In genomic region chr1:156705918-156706646, GRCh38 we compare ENCODE assay signal across 9 cellular contexts. TPM values are rescaled to one million over a fixed set of nuclear protein-coding genes. Genes with fewer than 3 reads are reported as not detected.
A peak's percentile ranks its signal among the peaks of the same experiment; 100 is the strongest.
DNase-seq lines count a peak whose midpoint lies in the region; ATAC-seq and TF ChIP-seq lines count a peak whose summit lies in the region.
"Had no signal": no experiment of that assay in that cellular context is flagged by ENCODE, and none has a peak within 500 bp of the region (broad histone marks: within the 10 kb centered on the region; RNA-seq: fewer than 3 reads in every experiment).

No MANE protein-coding gene starts in this region.

- no peaks in the 10 kb centered on the region for H3K36me3 Mint-ChIP-seq in T-helper 2 cell treated with Interferon-gamma antibody and Interleukin-4, amounts not matched to agents 5 μg/mL and 100 μg/mL, for 36 hours (ENCODE audit: low read depth)

- H3K9me3 Mint-ChIP-seq in T-helper 2 cell treated with Interferon-gamma antibody and Interleukin-4, amounts not matched to agents 5 μg/mL and 100 μg/mL, for 36 hours = no peaks in the 10 kb centered on the region

- no peak overlapping the region for H3K27ac Mint-ChIP-seq in T-helper 2 cell treated with Interferon-gamma antibody and Interleukin-4, amounts not matched to agents 5 μg/mL and 100 μg/mL, for 36 hours

- no peak for ATAC-seq in HG02938 (IDR thresholded peaks at IDR 0.05; ENCODE audit: unreplicated experiment)

- peak; percentile 48 for DNase-seq in DMS114 treated with DMSO at 0.1 percent for 48 hours (lab: John Stamatoyannopoulos, UW; ENCODE audit: unreplicated experiment)
- DNase-seq in M059J (ENCODE audit: low read depth) = peak; percentile 36
- peak; percentile 63 for DNase-seq in T-helper 2 cell treated with Interferon-gamma antibody and Interleukin-4, amounts not matched to agents 5 μg/mL and 100 μg/mL, for 36 hours (ENCODE audit: low spot score)
- peak; percentile 19 to 85 for DNase-seq in ascending aorta (ENCODE audit: low spot score in 2 of 2)
- DNase-seq in NCI-H226 = no peak

- peaks cover 49% of the 10 kb centered on the region for H3K27me3 Mint-ChIP-seq in T-helper 2 cell treated with Interferon-gamma antibody and Interleukin-4, amounts not matched to agents 5 μg/mL and 100 μg/mL, for 36 hours (ENCODE audit: low read depth)

- no peaks in the 10 kb centered on the region for H3K27me3 ChIP-seq in ascending aorta

- peaks cover 15% of the 10 kb centered on the region for H3K4me1 Mint-ChIP-seq in T-helper 2 cell treated with Interferon-gamma antibody and Interleukin-4, amounts not matched to agents 5 μg/mL and 100 μg/mL, for 36 hours (ENCODE audit: low read depth)

- peaks cover 10 to 38% of the 10 kb centered on the region in 2 donors for H3K4me1 ChIP-seq in ascending aorta

- H3K4me3 ChIP-seq in ascending aorta = peak overlapping the region; percentile 58 to 69
- peak overlapping the region; percentile 46 for H3K4me3 ChIP-seq in iPS-11a (ENCODE audit: low read depth, low read length)
- H3K4me3 ChIP-seq in skin epidermis = peak overlapping the region; percentile 29 to 50 (median 40)

- intact Hi-C loops in ascending aorta (cut with DNase I) = loop anchor here (1.0 to 5.0 kb wide), 4 partner anchors 17 to 61 kb away; partner anchors contain the start of genes ISG20L2, METTL25B and PRCC

- H3K36me3 ChIP-seq in ascending aorta = no peaks in the 10 kb centered on the region

- peak; percentile 87 to 95 (median 91) for TF ChIP-seq CTCF in ascending aorta (IDR thresholded peaks at IDR 0.05)

- H3K27ac ChIP-seq in ascending aorta (peak overlapping the region; percentile 69 to 76), skin epidermis (peak overlapping the region; percentile 45 to 91 (median 80))

- H3K4me3 Mint-ChIP-seq in T-helper 2 cell treated with Interferon-gamma antibody and Interleukin-4, amounts not matched to agents 5 μg/mL and 100 μg/mL, for 36 hours = peak overlapping the region; percentile 83

- H3K9me3 ChIP-seq in ascending aorta = no peaks in the 10 kb centered on the region

RNA-seq across cellular contexts. Expression of gene CRABP2, which starts 0.7 kb away (rescaled TPM):
- total RNA-seq in M059J (2014; rRNA removed; shearing (Covaris generic)) = 21.1 and 31.9 TPM in 2 replicates
- total RNA-seq in ascending aorta = not detected

RNA-seq across cellular contexts. Expression of gene METTL25B, which starts 22.2 kb away (rescaled TPM):
- total RNA-seq in M059J (2014; rRNA removed; shearing (Covaris generic)) = 12.2 and 23.3 TPM in 2 replicates
- total RNA-seq in ascending aorta = 9.9 TPM

RNA-seq across cellular contexts. Expression of gene ISG20L2, which starts 22.5 kb away (rescaled TPM):
- total RNA-seq in M059J (2014; rRNA removed; shearing (Covaris generic)) = 27.0 and 27.8 TPM in 2 replicates
- total RNA-seq in ascending aorta = 7.8 TPM

RNA-seq across cellular contexts. Expression of gene NES, which starts 28.9 kb away (rescaled TPM):
- total RNA-seq in M059J (2014; rRNA removed; shearing (Covaris generic)) = 0.02 and 0.37 TPM in 2 replicates
- total RNA-seq in ascending aorta = 74.1 TPM
- total RNA-seq: activated CD8-positive, alpha-beta memory T cell treated with anti-CD3 and anti-CD28 coated beads for 36 hours had no signal

RNA-seq across cellular contexts. Expression of gene MRPL24, which starts 34.8 kb away (rescaled TPM):
- 48.1 and 61.7 TPM in 2 replicates for total RNA-seq in M059J (2014; rRNA removed; shearing (Covaris generic))
- total RNA-seq in ascending aorta = 17.0 TPM

Comparison
In these comparisons a context has a peak if more than half of its experiments do, and no peak if none do; other contexts are left out.
1. RNA of gene CRABP2, which starts 0.7 kb away (total RNA-seq): 21.1 to 31.9 TPM in M059J; not detected in ascending aorta (single experiment); every median in the first group is over 10 times any median in the second.
2. Peak in every context shown above with its lines, with median percentiles within 50 percentile points of each other: H3K4me3 ChIP-seq.